Comparison of ENCODE assay signal across 1 cellular context in the genomic region with DNA sequence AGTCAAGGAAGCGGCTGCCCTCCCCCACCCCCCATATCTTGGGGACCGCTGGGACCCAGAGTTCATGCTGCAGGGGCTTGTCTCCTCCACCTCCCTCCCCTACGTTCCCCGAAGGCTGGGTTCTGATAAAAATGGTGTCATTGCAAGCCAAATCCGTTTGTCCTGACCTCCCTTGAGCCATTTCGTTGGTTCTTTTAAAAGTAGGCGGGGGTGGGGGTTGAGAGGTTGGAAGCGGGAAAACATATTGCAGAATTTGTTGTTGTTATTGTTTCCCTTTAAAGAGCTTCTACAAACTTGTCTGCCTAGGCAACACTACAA.
TF ChIP-seq lines count a peak whose summit lies in the region.

No MANE protein-coding gene starts in this region.

TF ChIP-seq in SK-N-SH, 30 proteins besides CTCF, POLR2A, EP300 and RAD21 (continued from another document):
- TF ChIP-seq PBX3 (IDR thresholded peaks at IDR 0.05) (no peak), RXRA (IDR thresholded peaks at IDR 0.05; ENCODE audit: borderline replicate concordance, low read depth) (no peak), TAF1 (IDR thresholded peaks at IDR 0.05; ENCODE audit: borderline replicate concordance, low read depth, low read length) (no peak), EZH2phosphoT487 (IDR thresholded peaks at IDR 0.05; ENCODE audit: borderline replicate concordance, low read depth) (no peak), ZBTB33 (IDR thresholded peaks at IDR 0.05; ENCODE audit: borderline replicate concordance, low read depth) (no peak), CHD2 (IDR thresholded peaks at IDR 0.05; ENCODE audit: low read length, partially characterized antibody) (no peak), NRF1 (IDR thresholded peaks at IDR 0.05; ENCODE audit: low read depth, low read length) (no peak)
